ENCODE assay signal across 16 cellular contexts in genomic region chr10:112919721-112920120, GRCh38. TPM values are rescaled to one million over a fixed set of nuclear protein-coding genes. Genes with fewer than 3 reads are reported as not detected.
DNase-seq lines count a peak whose midpoint lies in the region; ATAC-seq, FAIRE-seq and TF ChIP-seq lines count a peak whose summit lies in the region.
"Had no signal": no experiment of that assay in that cellular context is flagged by ENCODE, and none has a peak within 500 bp of the region (broad histone marks: within the 10 kb centered on the region; RNA-seq: fewer than 3 reads in every experiment).

No MANE protein-coding gene starts in this region.

- H3K27ac Mint-ChIP-seq in HFFc6 = peak overlapping the region; percentile 51
- H3K27ac Mint-ChIP-seq: activated B cell treated with CpG ODN at 0.5 μM for 24 hours had no signal

- no peaks in the 10 kb centered on the region; the same call in 1 of the 2 replicates for H3K36me3 Mint-ChIP-seq in HFFc6 (ENCODE audit: low read depth)

- H3K23ac ChIP-seq in neuronal stem cell (ENCODE audit: low read depth, low read length, poor library complexity) = no peak overlapping the region

- H3K27me3 Mint-ChIP-seq in HFFc6 (ENCODE audit: insufficient read depth) = peaks cover 1% of the 10 kb centered on the region
- H3K27me3 Mint-ChIP-seq: activated B cell treated with CpG ODN at 0.5 μM for 24 hours had no signal

- no peaks in the 10 kb centered on the region for H3K9me3 ChIP-seq in A549
- no peaks in the 10 kb centered on the region for H3K9me3 ChIP-seq in adipocyte (ENCODE audit: control insufficient read depth, low read length)
- H3K9me3 ChIP-seq in OCI-LY7 (ENCODE audit: low read length) = no peaks in the 10 kb centered on the region
- H3K9me3 ChIP-seq in effector memory CD4-positive, alpha-beta T cell (ENCODE audit: control insufficient read depth, low read length) = no peaks in the 10 kb centered on the region
- H3K9me3 ChIP-seq in neuronal stem cell (replicated peaks in 1 of 2; ENCODE audit: control insufficient read depth in 2 of 2, insufficient read depth in 1 of 2, low read depth in 1 of 2, low read length in 2 of 2) = no peaks in the 10 kb centered on the region
- H3K9me3 ChIP-seq: vagina had no signal

- no peak overlapping the region for H4K91ac ChIP-seq in neuronal stem cell (ENCODE audit: low read depth, low read length, poor library complexity)

- H3K9me2 ChIP-seq in OCI-LY7 (ENCODE audit: insufficient read depth, low read length) = no peaks in the 10 kb centered on the region

- H2BK15ac ChIP-seq in neuronal stem cell (ENCODE audit: low read length) = no peak overlapping the region

- ATAC-seq in A549 (peak; percentile 41 to 68; a peak in 3 of 6 replicates), foreskin keratinocyte (peak; percentile 98)

- intact Hi-C loops in OCI-LY7 (cut with micrococcal nuclease; ENCODE audit: unreplicated experiment) = no loop called here

- H3K79me2 ChIP-seq in OCI-LY7 (ENCODE audit: insufficient read depth, low read depth, low read length) = no peaks in the 10 kb centered on the region
- H3K79me2 ChIP-seq: parathyroid adenoma had no signal

- H3K9me3 Mint-ChIP-seq in HFFc6 = no peaks in the 10 kb centered on the region
- H3K9me3 Mint-ChIP-seq: activated B cell treated with CpG ODN at 0.5 μM for 24 hours had no signal

- H2AFZ ChIP-seq in OCI-LY7 (ENCODE audit: low read length) (no peak overlapping the region), neuronal stem cell (ENCODE audit: low read length) (no peak overlapping the region)
- H2AFZ ChIP-seq: parathyroid adenoma had no signal

- no peak overlapping the region for H2AK5ac ChIP-seq in neuronal stem cell (ENCODE audit: low read depth, low read length)

- CTCF ChIA-PET in A549 (lab: Yijun Ruan, JAX) (interaction anchor here (1.0 to 1.9 kb wide), 5 partner anchors 11 to 466 kb away, joined by 3 to 5 read pairs (median 3); no protein-coding TSS in a partner anchor), OCI-LY7 (lab: Charles Lee; ENCODE audit: unreplicated experiment) (no interaction called here)

- no TSS peak for BruUV-seq in OCI-LY7 (replicated peaks; lab: Mats Ljungman, UMichigan)

- peak; percentile 41 to 62 for DNase-seq in A549 (ENCODE audit: low read depth in 1 of 2, low spot score in 1 of 2)
- peak; percentile 80 for DNase-seq in HFFc6
- peak; percentile 58 for DNase-seq in adipocyte (ENCODE audit: low read depth)
- peak; percentile 73 to 88 for DNase-seq in foreskin keratinocyte
- DNase-seq in OCI-LY7 (ENCODE audit: low spot score) = no peak
- DNase-seq in effector memory CD4-positive, alpha-beta T cell = no peak
- DNase-seq in neuronal stem cell (ENCODE audit: low spot score) = no peak
- no peak for DNase-seq in DMS53 (lab: John Stamatoyannopoulos, UW)
- DNase-seq: activated B cell treated with CpG ODN at 0.5 μM for 24 hours; activated CD8-positive, alpha-beta memory T cell treated with anti-CD3 and anti-CD28 coated beads, Interleukin-2, amount 50 U/mL, for 48 hours; AML-193; KBM-7; NCI-H187 treated with DMSO at 0.1 percent for 48 hours; NCI-H69 had no signal

- H3K9ac ChIP-seq in adipocyte (ENCODE audit: low read length) (no peak overlapping the region), neuronal stem cell (ENCODE audit: low read depth, low read length, poor library complexity) (no peak overlapping the region)
- H3K9ac ChIP-seq: parathyroid adenoma had no signal

- FAIRE-seq in A549 (lab: Jason Lieb, UNC) = peak; percentile 63

- TF ChIP-seq CTCF in A549 (IDR thresholded peaks at IDR 0.05) (no peak), HFFc6 (IDR thresholded peaks at IDR 0.05) (no peak), foreskin keratinocyte (conservative IDR thresholded peaks at IDR 0.05) (no peak), OCI-LY7 (conservative IDR thresholded peaks at IDR 0.05; ENCODE audit: low read length) (no peak)

- H3K4me3 ChIP-seq in A549 (no peak overlapping the region), adipocyte (ENCODE audit: low read length) (no peak overlapping the region), OCI-LY7 (ENCODE audit: low read depth, low read length, poor library complexity, severe bottlenecking) (no peak overlapping the region), neuronal stem cell (ENCODE audit: low read length in 2 of 2) (no peak overlapping the region)
- H3K4me3 ChIP-seq in effector memory CD4-positive, alpha-beta T cell (ENCODE audit: insufficient read depth, low read depth, low read length, poor library complexity, severe bottlenecking) = no peak overlapping the region
- H3K4me3 ChIP-seq: vagina had no signal

- H3K79me1 ChIP-seq in neuronal stem cell (ENCODE audit: low read depth, low read length) = no peaks in the 10 kb centered on the region

- no peaks in the 10 kb centered on the region for H4K20me1 ChIP-seq in OCI-LY7 (ENCODE audit: insufficient read depth, low read length)

- H2BK120ac ChIP-seq in neuronal stem cell (ENCODE audit: low read depth, low read length) = no peak overlapping the region

- H3K4me3 Mint-ChIP-seq in HFFc6 = peak overlapping the region; percentile 42
- H3K4me3 Mint-ChIP-seq: activated B cell treated with CpG ODN at 0.5 μM for 24 hours had no signal

- H3K4me1 ChIP-seq in A549 (peaks cover 39% of the 10 kb centered on the region), adipocyte (ENCODE audit: control insufficient read depth, insufficient read depth, low read length) (peaks cover 13% of the 10 kb centered on the region), foreskin keratinocyte (no peaks in the 10 kb centered on the region), OCI-LY7 (ENCODE audit: insufficient read depth, low read length, poor library complexity, severe bottlenecking) (no peaks in the 10 kb centered on the region), neuronal stem cell (ENCODE audit: control insufficient read depth in 2 of 2, insufficient read depth in 1 of 2, low read depth in 1 of 2, low read length in 2 of 2) (no peaks in the 10 kb centered on the region)
- no peaks in the 10 kb centered on the region for H3K4me1 ChIP-seq in effector memory CD4-positive, alpha-beta T cell (ENCODE audit: control insufficient read depth, insufficient read depth, low read length, poor library complexity, severe bottlenecking)
- H3K4me1 ChIP-seq: parathyroid adenoma, vagina had no signal

- H3K4me2 ChIP-seq in A549 (peak overlapping the region; percentile 54), OCI-LY7 (ENCODE audit: low read length) (no peak overlapping the region), neuronal stem cell (ENCODE audit: insufficient read depth, low read length, poor library complexity, severe bottlenecking) (no peak overlapping the region)

- H2BK5ac ChIP-seq in neuronal stem cell (ENCODE audit: low read length) = no peak overlapping the region

- no peak for TF ChIP-seq RAD21 in A549 (conservative IDR thresholded peaks at IDR 0.05 in 1 of 2, IDR thresholded peaks at IDR 0.05 in 1 of 2)

- H3K36me3 ChIP-seq in adipocyte (ENCODE audit: control insufficient read depth, insufficient read depth, low read length, severe bottlenecking) = no peaks in the 10 kb centered on the region
- no peaks in the 10 kb centered on the region for H3K36me3 ChIP-seq in OCI-LY7 (ENCODE audit: insufficient read depth, low read length)
- no peaks in the 10 kb centered on the region for H3K36me3 ChIP-seq in effector memory CD4-positive, alpha-beta T cell (ENCODE audit: control insufficient read depth, insufficient read depth, low read length)
- H3K36me3 ChIP-seq in neuronal stem cell (replicated peaks in 1 of 2; ENCODE audit: control insufficient read depth in 2 of 2, insufficient read depth in 2 of 2, low read length in 2 of 2) = no peaks in the 10 kb centered on the region
- H3K36me3 ChIP-seq: vagina had no signal

- H3K27ac ChIP-seq in A549 (peak overlapping the region; percentile 18 to 39; a peak in 4 of 6 replicates), foreskin keratinocyte (no peak overlapping the region), OCI-LY7 (ENCODE audit: low read depth, low read length, poor library complexity, severe bottlenecking) (no peak overlapping the region), neuronal stem cell (replicated peaks; ENCODE audit: low read length) (no peak overlapping the region)
- H3K27ac ChIP-seq in effector memory CD4-positive, alpha-beta T cell (ENCODE audit: insufficient read depth, low read length, poor library complexity, severe bottlenecking) = no peak overlapping the region
- H3K27ac ChIP-seq: parathyroid adenoma, vagina had no signal

- no peak overlapping the region for H4K8ac ChIP-seq in neuronal stem cell (ENCODE audit: low read depth, low read length)

- no peak for TF ChIP-seq EP300 in A549 (IDR thresholded peaks at IDR 0.05)

- TF ChIP-seq POLR2A in A549 (IDR thresholded peaks at IDR 0.05; ENCODE audit: low read length) = no peak

- H3K27me3 ChIP-seq in adipocyte (replicated peaks; ENCODE audit: control insufficient read depth, insufficient read depth, low read length) (no peaks in the 10 kb centered on the region), foreskin keratinocyte (no peaks in the 10 kb centered on the region), neuronal stem cell (ENCODE audit: control insufficient read depth in 3 of 3, insufficient read depth in 3 of 3, low read depth in 1 of 3, low read length in 3 of 3) (no peaks in the 10 kb centered on the region)
- H3K27me3 ChIP-seq in effector memory CD4-positive, alpha-beta T cell (replicated peaks; ENCODE audit: control insufficient read depth, insufficient read depth, low read length, poor library complexity, severe bottlenecking) = no peaks in the 10 kb centered on the region
- H3K27me3 ChIP-seq: vagina had no signal

- no peak overlapping the region for H2BK12ac ChIP-seq in neuronal stem cell (ENCODE audit: low read length)

- WGBS in A549 (ENCODE audit: missing lambda C conversion rate) = 36% methylated on average over 7 of the region's 7 CpGs
- no CpG with 5 or more reads among the region's 7 CpGs for WGBS in neuronal stem cell (ENCODE audit: extremely low coverage in 2 of 2, insufficient read length in 2 of 2, insufficient replicate concordance in 1 of 2), 2 donors

- POLR2A ChIA-PET in A549 (lab: Yijun Ruan, JAX) = no interaction called here
- POLR2A ChIA-PET in OCI-LY7 (lab: Charles Lee) = no interaction called here

- no peak overlapping the region for H3K18ac ChIP-seq in neuronal stem cell (ENCODE audit: low read length)

- H3K4ac ChIP-seq in neuronal stem cell (ENCODE audit: low read length) = no peak overlapping the region

- H3K4me1 Mint-ChIP-seq in HFFc6 (ENCODE audit: low read depth) = peaks cover 38% of the 10 kb centered on the region
- H3K4me1 Mint-ChIP-seq: activated B cell treated with CpG ODN at 0.5 μM for 24 hours had no signal

- no peak overlapping the region for H3K14ac ChIP-seq in neuronal stem cell (ENCODE audit: low read length)

RNA-seq across cellular contexts. Expression of gene TCF7L2, which starts 30.3 kb away (rescaled TPM):
- polyA plus RNA-seq in A549 (2011; rRNA removed) = 11.3 and 15.8 TPM in 2 replicates
- 25.6 and 26.7 TPM in 2 replicates for polyA plus RNA-seq in A549 (2012; cell fraction: cytosol; rRNA removed)
- 54.2 and 56.7 TPM in 2 replicates for polyA plus RNA-seq in A549 (2012; cell fraction: nucleus; rRNA removed)
- polyA plus RNA-seq in A549 (2017; fragmentation: RNase III; extraction: RNeasy Plus Mini Kit Qiagen cat#74134 plus additional on column Dnase treatment) = 14.4 to 16.5 TPM (median 14.5 TPM) in 3 replicates
- polyA minus RNA-seq in A549 (2011; rRNA and poly(A)+ RNA removed) = 30.2 and 36.0 TPM in 2 replicates
- 10 to 100 TPM; 14.6 to 18.1 (median 16.2) TPM for total RNA-seq in HFFc6 (2021; fragmentation: NEBNext Ultra II Directional; extraction: Animal tissue kit (Norgen Biotek cat#: 25700))
- total RNA-seq in foreskin keratinocyte = 4.7 and 5.1 TPM in 2 replicates
- 2.4 and 2.6 TPM in 2 replicates for polyA plus RNA-seq in foreskin keratinocyte
- total RNA-seq in OCI-LY7 (2014; rRNA removed; shearing (Covaris generic)) = 1.3 and 2.8 TPM in 2 replicates
- total RNA-seq in OCI-LY7 (2022) = 8.0 and 8.5 TPM in 2 replicates
- polyA plus RNA-seq in neuronal stem cell (2013, experiment 1 of 2) = 67.4 TPM
- polyA plus RNA-seq in neuronal stem cell (2013, experiment 2 of 2) = 70.5 TPM

Comparison
In these comparisons a context has a peak if more than half of its experiments do, and no peak if none do; other contexts are left out.
1. DNase-seq: peak in A549 (2 of 2), HFFc6 (single experiment), adipocyte (single experiment) and foreskin keratinocyte (2 of 2); none in OCI-LY7 (single experiment), effector memory CD4-positive, alpha-beta T cell (0 of 3), neuronal stem cell (single experiment) and DMS53 (single experiment).
2. H3K27ac ChIP-seq: peak in A549 (2 of 2); none in foreskin keratinocyte (single experiment), OCI-LY7 (single experiment), effector memory CD4-positive, alpha-beta T cell (single experiment) and neuronal stem cell (single experiment).